ENCODE assay signal across 1 cellular context in the genomic region with DNA sequence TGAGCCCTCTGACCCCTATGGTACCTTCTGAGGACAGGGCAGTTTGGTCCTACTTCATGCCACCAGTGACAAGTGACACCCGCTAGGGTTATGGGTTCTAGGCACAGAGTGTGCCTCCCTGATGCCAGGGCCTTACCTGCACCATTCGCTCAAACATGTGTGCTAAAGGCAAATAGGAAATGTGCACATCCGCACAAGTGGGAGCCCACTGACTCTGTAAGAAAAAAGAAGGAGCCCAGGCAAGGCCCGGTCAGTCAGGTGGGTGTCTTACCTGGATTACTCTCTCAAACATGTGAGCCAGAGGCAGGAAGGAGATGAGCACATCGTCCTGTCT.
TF ChIP-seq lines count a peak whose summit lies in the region.

No MANE protein-coding gene starts in this region.

TF ChIP-seq in IMR-90, 13 proteins besides CTCF, POLR2A, EP300 and RAD21:
- TF ChIP-seq CEBPB (IDR thresholded peaks at IDR 0.05; ENCODE audit: low read depth, low read length) (no peak), SMC3 (IDR thresholded peaks at IDR 0.05; ENCODE audit: low read depth, low read length) (no peak), CHD1 (IDR thresholded peaks at IDR 0.05; ENCODE audit: low read depth, low read length) (no peak), BHLHE40 (IDR thresholded peaks at IDR 0.05; ENCODE audit: low read depth, low read length) (no peak), FOS (IDR thresholded peaks at IDR 0.05; ENCODE audit: low read depth, low read length) (no peak), MAZ (IDR thresholded peaks at IDR 0.05; ENCODE audit: borderline replicate concordance, low read depth, low read length) (no peak), MAFK (IDR thresholded peaks at IDR 0.05; ENCODE audit: low read depth, low read length) (no peak), NFE2L2 (IDR thresholded peaks at IDR 0.05; ENCODE audit: low read depth, low read length) (no peak), RFX5 (IDR thresholded peaks at IDR 0.05; ENCODE audit: low read depth, low read length) (no peak), RCOR1 (IDR thresholded peaks at IDR 0.05; ENCODE audit: insufficient replicate concordance, low read length) (no peak), MXI1 (IDR thresholded peaks at IDR 0.05; ENCODE audit: borderline replicate concordance, low read depth, low read length) (no peak), USF2 (IDR thresholded peaks at IDR 0.05; ENCODE audit: low read depth, low read length) (no peak)
- TF ChIP-seq, protein P1, sequence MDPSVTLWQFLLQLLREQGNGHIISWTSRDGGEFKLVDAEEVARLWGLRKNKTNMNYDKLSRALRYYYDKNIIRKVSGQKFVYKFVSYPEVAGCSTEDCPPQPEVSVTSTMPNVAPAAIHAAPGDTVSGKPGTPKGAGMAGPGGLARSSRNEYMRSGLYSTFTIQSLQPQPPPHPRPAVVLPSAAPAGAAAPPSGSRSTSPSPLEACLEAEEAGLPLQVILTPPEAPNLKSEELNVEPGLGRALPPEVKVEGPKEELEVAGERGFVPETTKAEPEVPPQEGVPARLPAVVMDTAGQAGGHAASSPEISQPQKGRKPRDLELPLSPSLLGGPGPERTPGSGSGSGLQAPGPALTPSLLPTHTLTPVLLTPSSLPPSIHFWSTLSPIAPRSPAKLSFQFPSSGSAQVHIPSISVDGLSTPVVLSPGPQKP (IDR thresholded peaks at IDR 0.05; ENCODE audit: borderline replicate concordance, low read depth, low read length): no peak
